22 cellular contexts compared by ENCODE assay signal in genomic region chr6:147257760-147258159, GRCh38. TPM values are rescaled to one million over a fixed set of nuclear protein-coding genes. Genes with fewer than 3 reads are reported as not detected.
DNase-seq lines count a peak whose midpoint lies in the region; ATAC-seq and TF ChIP-seq lines count a peak whose summit lies in the region.
"Had no signal": no experiment of that assay in that cellular context is flagged by ENCODE, and none has a peak within 500 bp of the region (broad histone marks: within the 10 kb centered on the region; RNA-seq: fewer than 3 reads in every experiment).

No MANE protein-coding gene starts in this region.

- intact Hi-C loops in upper lobe of right lung (cut with DNase I): no loop called here
- intact Hi-C loops in posterior vena cava (cut with DNase I): no loop called here

- no peaks in the 10 kb centered on the region for H3K27me3 ChIP-seq in upper lobe of right lung
- H3K27me3 ChIP-seq: BLaER1 treated with 17β-estradiol and CSF1 and Interleukin-3, amounts not matched to agents 10 nM and 100 nM had no signal

- H3K4me1 ChIP-seq in upper lobe of right lung: no peaks in the 10 kb centered on the region
- H3K4me1 ChIP-seq: Caco-2 had no signal

- H3K9me3 Mint-ChIP-seq in activated T-cell treated with anti-CD3 and anti-CD28 coated beads, Interleukin-2, amount 50 U/mL, for 24 hours: peaks cover 9% of the 10 kb centered on the region
- H3K9me3 Mint-ChIP-seq: CD8-positive, alpha-beta memory T cell had no signal

- no peak overlapping the region for H3K27ac ChIP-seq in upper lobe of right lung
- H3K27ac ChIP-seq: BLaER1 treated with 17β-estradiol and CSF1 and Interleukin-3, amounts not matched to agents 10 nM and 100 nM; C4-2B had no signal

- no peak for TF ChIP-seq CTCF in upper lobe of right lung (IDR thresholded peaks at IDR 0.05)

- DNase-seq in D341Med (ENCODE audit: low spot score): peak; percentile 6
- DNase-seq in OCI-M1 (lab: John Stamatoyannopoulos, UW): peak; percentile 24
- peak; percentile 50 for DNase-seq in brain pericyte (ENCODE audit: low read depth, low spot score)
- peak; percentile 49 for DNase-seq in upper lobe of right lung
- no peak for DNase-seq in activated CD8-positive, alpha-beta memory T cell treated with anti-CD3 and anti-CD28 coated beads, Interleukin-2, amount 50 U/mL, for 48 hours
- no peak for DNase-seq in activated T-cell treated with anti-CD3 and anti-CD28 coated beads, Interleukin-2, amount 50 U/mL, for 24 hours
- DNase-seq in COLO829 (ENCODE audit: low spot score): no peak
- no peak for DNase-seq in posterior vena cava (ENCODE audit: low spot score)
- DNase-seq: 8988T; ACHN; Caco-2; Calu3; CD4-positive, alpha-beta T cell; CD8-positive, alpha-beta memory T cell; DMS 273 treated with DMSO at 0.1 percent for 48 hours; DMS153; DMS53; DMS79; DND-41; GF-D8 had no signal

- H3K4me3 ChIP-seq in upper lobe of right lung: no peak overlapping the region
- H3K4me3 ChIP-seq: BLaER1 treated with 17β-estradiol and CSF1 and Interleukin-3, amounts not matched to agents 10 nM and 100 nM had no signal

- H3K27me3 Mint-ChIP-seq in activated T-cell treated with anti-CD3 and anti-CD28 coated beads, Interleukin-2, amount 50 U/mL, for 24 hours: no peaks in the 10 kb centered on the region
- H3K27me3 Mint-ChIP-seq: CD4-positive, alpha-beta T cell; CD8-positive, alpha-beta memory T cell had no signal

- peaks cover 21% of the 10 kb centered on the region for H3K36me3 Mint-ChIP-seq in activated T-cell treated with anti-CD3 and anti-CD28 coated beads, Interleukin-2, amount 50 U/mL, for 24 hours (ENCODE audit: low read depth)

- H3K4me3 Mint-ChIP-seq in activated T-cell treated with anti-CD3 and anti-CD28 coated beads, Interleukin-2, amount 50 U/mL, for 24 hours: no peak overlapping the region
- H3K4me3 Mint-ChIP-seq: CD4-positive, alpha-beta T cell; CD8-positive, alpha-beta memory T cell had no signal

- H3K36me3 ChIP-seq in upper lobe of right lung: no peaks in the 10 kb centered on the region

- peaks cover 12% of the 10 kb centered on the region for H3K4me1 Mint-ChIP-seq in activated T-cell treated with anti-CD3 and anti-CD28 coated beads, Interleukin-2, amount 50 U/mL, for 24 hours (ENCODE audit: low read depth)

- ATAC-seq in upper lobe of right lung: no peak

- no peaks in the 10 kb centered on the region for H3K9me3 ChIP-seq in upper lobe of right lung
- H3K9me3 ChIP-seq: Caco-2 had no signal

- H3K27ac Mint-ChIP-seq in activated T-cell treated with anti-CD3 and anti-CD28 coated beads, Interleukin-2, amount 50 U/mL, for 24 hours: no peak overlapping the region
- H3K27ac Mint-ChIP-seq: CD4-positive, alpha-beta T cell had no signal

RNA-seq across cellular contexts. Expression of gene STXBP5, which starts 53.5 kb away (rescaled TPM):
- total RNA-seq in upper lobe of right lung: 22.1 TPM
- 10 to 100 TPM; 21.6 to 30.0 TPM for total RNA-seq in posterior vena cava

Comparison
In these comparisons a context has a peak if more than half of its experiments do, and no peak if none do; other contexts are left out.
1. DNase-seq: peak in D341Med (single experiment), OCI-M1 (single experiment), brain pericyte (single experiment) and upper lobe of right lung (single experiment); none in activated CD8-positive, alpha-beta memory T cell treated with anti-CD3 and anti-CD28 coated beads, Interleukin-2, amount 50 U/mL, for 48 hours (single experiment), activated T-cell treated with anti-CD3 and anti-CD28 coated beads, Interleukin-2, amount 50 U/mL, for 24 hours (single experiment), COLO829 (single experiment) and posterior vena cava (single experiment).